31 cellular contexts compared by ENCODE assay signal in genomic region chr3:128503751-128504532, GRCh38. TPM values are rescaled to one million over a fixed set of nuclear protein-coding genes. Genes with fewer than 3 reads are reported as not detected.
"Had no signal": no experiment of that assay in that cellular context is flagged by ENCODE, and none has a peak within 500 bp of the region (broad histone marks: within the 10 kb centered on the region; RNA-seq: fewer than 3 reads in every experiment).

No MANE protein-coding gene starts in this region.

- H3K9ac ChIP-seq: neural progenitor cell had no signal

- H3K9me3 ChIP-seq: adrenal gland, ascending aorta, thyroid gland had no signal

- H3K4me1 ChIP-seq: adrenal gland, ascending aorta, neural progenitor cell, thyroid gland had no signal

- H3K79me2 ChIP-seq: hepatocyte had no signal

- H3K27me3 ChIP-seq: ascending aorta, thyroid gland had no signal

- H2AFZ ChIP-seq: hepatocyte, neural progenitor cell had no signal

- H3K36me3 ChIP-seq: adrenal gland, ascending aorta, brain microvascular endothelial cell, neural progenitor cell, thyroid gland had no signal

- DNase-seq: activated CD4-positive, alpha-beta T cell treated with anti-CD3 and anti-CD28 coated beads for 36 hours; activated CD4-positive, alpha-beta T cell treated with anti-CD3 and anti-CD28 coated beads, Interleukin-2, amount 50 U/mL, for 4 hours; activated naive CD4-positive, alpha-beta T cell; adrenal gland; brain microvascular endothelial cell; caudate nucleus; effector memory CD4-positive, alpha-beta T cell; foreskin melanocyte; immature natural killer cell; naive thymus-derived CD8-positive, alpha-beta T cell; stimulated activated CD4-positive, alpha-beta T cell treated with anti-CD3 and anti-CD28 coated beads, Interleukin-12 subunit alpha, Interleukin-12 subunit beta, amount 100 ng/mL, for 4 hours; stimulated activated CD4-positive, alpha-beta T cell treated with anti-CD3 and anti-CD28 coated beads, Interleukin-4, amount 100 ng/mL, for 4 hours; stimulated activated naive CD8-positive, alpha-beta T cell treated with anti-CD3 and anti-CD28 coated beads, Interleukin-15, Interleukin-2, amounts not matched to agents 100 U/mL and 50 U/mL, for 24 hours; T-helper 1 cell; T-helper 9 cell had no signal

- ATAC-seq: activated CD4-positive, alpha-beta T cell treated with anti-CD3 and anti-CD28 coated beads for 36 hours; naive thymus-derived CD8-positive, alpha-beta T cell; stimulated activated naive CD8-positive, alpha-beta T cell treated with anti-CD3 and anti-CD28 coated beads, Interleukin-15, Interleukin-2, amounts not matched to agents 100 U/mL and 50 U/mL, for 24 hours had no signal

- H3K4me2 ChIP-seq: hepatocyte, neural progenitor cell had no signal

- H3K27ac ChIP-seq: adrenal gland, ascending aorta, brain microvascular endothelial cell, hepatocyte, neural progenitor cell, thyroid gland had no signal

- H3K4me3 ChIP-seq: adrenal gland, ascending aorta, hepatocyte, neural progenitor cell, thyroid gland had no signal

RNA-seq across cellular contexts. Expression of gene GATA2, which starts 10.9 kb away (rescaled TPM):
- total RNA-seq: naive thymus-derived CD8-positive, alpha-beta T cell had no signal
- polyA plus RNA-seq: naive thymus-derived CD8-positive, alpha-beta T cell had no signal

RNA-seq across cellular contexts. Expression of gene DNAJB8, which starts 37.3 kb away (rescaled TPM):
- total RNA-seq: activated CD4-positive, alpha-beta T cell treated with anti-CD3 and anti-CD28 coated beads for 36 hours; activated T-helper 1 cell treated with anti-CD3 and anti-CD28 coated beads, Interleukin-12 subunit alpha, Interleukin-12 subunit beta, Interleukin-2, Interleukin-4 antibody, amounts not matched to agents 30 ng/mL and 10 ng/mL and 1 ng/mL, durations not matched to agents 14 hours and 24 hours and 36 hours; adrenal gland; ascending aorta; dermis blood vessel endothelial cell; hepatocyte; kidney epithelial cell; left lobe of liver; lung microvascular endothelial cell; mesothelial cell of epicardium; naive thymus-derived CD8-positive, alpha-beta T cell; osteoblast; progenitor cell of endocrine pancreas; subcutaneous adipose tissue; thyroid gland; urinary bladder; WTC11 had no signal
- polyA plus RNA-seq: adrenal gland; esophagus; hepatocyte; immature natural killer cell; naive thymus-derived CD8-positive, alpha-beta T cell; urinary bladder had no signal
